8 cellular contexts compared by ENCODE assay signal in genomic region chr15:22978691-22979068, GRCh38.
A peak's percentile ranks its signal among the peaks of the same experiment; 100 is the strongest.
DNase-seq lines count a peak whose midpoint lies in the region; ATAC-seq and TF ChIP-seq lines count a peak whose summit lies in the region.

No MANE protein-coding gene starts in this region.

- peaks cover 16% of the 10 kb centered on the region for H3K4me1 Mint-ChIP-seq in stimulated activated effector memory CD8-positive, alpha-beta T cell treated with anti-CD3 and anti-CD28 coated beads, Interleukin-12 subunit alpha, Interleukin-12 subunit beta, amount 100 ng/mL, for 72 hours

- H3K27ac ChIP-seq in WERI-Rb-1, result no peak overlapping the region

- no peak for TF ChIP-seq CTCF in WERI-Rb-1 (IDR thresholded peaks at IDR 0.05; ENCODE audit: low read depth, low read length)

- H3K4me3 Mint-ChIP-seq in stimulated activated effector memory CD8-positive, alpha-beta T cell treated with anti-CD3 and anti-CD28 coated beads, Interleukin-12 subunit alpha, Interleukin-12 subunit beta, amount 100 ng/mL, for 72 hours, result peak overlapping the region; percentile 80

- peaks cover 54% of the 10 kb centered on the region for H3K27me3 ChIP-seq in WERI-Rb-1 (ENCODE audit: insufficient read depth, low read depth, severe bottlenecking)

- no peak for ATAC-seq in stimulated activated effector memory CD8-positive, alpha-beta T cell treated with anti-CD3 and anti-CD28 coated beads, Interleukin-12 subunit alpha, Interleukin-12 subunit beta, amount 100 ng/mL, for 72 hours
- ATAC-seq in GM21526 (IDR thresholded peaks at IDR 0.05; ENCODE audit: low FRiP score, unreplicated experiment) (no peak), HG02759 (IDR thresholded peaks at IDR 0.05; ENCODE audit: unreplicated experiment) (no peak), GM21737 (IDR thresholded peaks at IDR 0.05; ENCODE audit: unreplicated experiment) (no peak)

- H3K36me3 ChIP-seq in WERI-Rb-1, result no peaks in the 10 kb centered on the region

- no peaks in the 10 kb centered on the region for H3K9me3 Mint-ChIP-seq in stimulated activated effector memory CD8-positive, alpha-beta T cell treated with anti-CD3 and anti-CD28 coated beads, Interleukin-12 subunit alpha, Interleukin-12 subunit beta, amount 100 ng/mL, for 72 hours

- no peak overlapping the region for H3K27ac Mint-ChIP-seq in stimulated activated effector memory CD8-positive, alpha-beta T cell treated with anti-CD3 and anti-CD28 coated beads, Interleukin-12 subunit alpha, Interleukin-12 subunit beta, amount 100 ng/mL, for 72 hours

- no peaks in the 10 kb centered on the region for H3K36me3 Mint-ChIP-seq in stimulated activated effector memory CD8-positive, alpha-beta T cell treated with anti-CD3 and anti-CD28 coated beads, Interleukin-12 subunit alpha, Interleukin-12 subunit beta, amount 100 ng/mL, for 72 hours

- H3K4me3 ChIP-seq in WERI-Rb-1 (ENCODE audit: low read depth, low read length), result peak overlapping the region; percentile 51; the same call in 1 of the 2 replicates

- DNase-seq in DMS53 (lab: John Stamatoyannopoulos, UW) (peak; percentile 31), DMS53 treated with DMSO at 0.1 percent for 48 hours (lab: John Stamatoyannopoulos, UW; ENCODE audit: unreplicated experiment) (no peak), WERI-Rb-1 (no peak), hepatic stellate cell (ENCODE audit: low spot score) (peak; percentile 22)
- no peak for DNase-seq in stimulated activated effector memory CD8-positive, alpha-beta T cell treated with anti-CD3 and anti-CD28 coated beads, Interleukin-12 subunit alpha, Interleukin-12 subunit beta, amount 100 ng/mL, for 72 hours (ENCODE audit: low spot score in 2 of 2)

- H3K9me3 ChIP-seq in WERI-Rb-1 (ENCODE audit: severe bottlenecking), result no peaks in the 10 kb centered on the region

Comparison
In these comparisons a context has a peak if more than half of its experiments do, and no peak if none do; other contexts are left out.
1. DNase-seq: peak in DMS53 (single experiment) and hepatic stellate cell (single experiment); none in DMS53 treated with DMSO at 0.1 percent for 48 hours (single experiment), WERI-Rb-1 (single experiment) and stimulated activated effector memory CD8-positive, alpha-beta T cell treated with anti-CD3 and anti-CD28 coated beads, Interleukin-12 subunit alpha, Interleukin-12 subunit beta, amount 100 ng/mL, for 72 hours (0 of 2).